In genomic region chr2:108423502-108424251, GRCh38 we compare ENCODE assay signal across 1 cellular context.
TF ChIP-seq lines count a peak whose summit lies in the region.

No MANE protein-coding gene starts in this region.

TF ChIP-seq in HepG2, 621 proteins besides CTCF, POLR2A, EP300 and RAD21 (continued from another document and continues in another):
- TF ChIP-seq, protein P1, sequence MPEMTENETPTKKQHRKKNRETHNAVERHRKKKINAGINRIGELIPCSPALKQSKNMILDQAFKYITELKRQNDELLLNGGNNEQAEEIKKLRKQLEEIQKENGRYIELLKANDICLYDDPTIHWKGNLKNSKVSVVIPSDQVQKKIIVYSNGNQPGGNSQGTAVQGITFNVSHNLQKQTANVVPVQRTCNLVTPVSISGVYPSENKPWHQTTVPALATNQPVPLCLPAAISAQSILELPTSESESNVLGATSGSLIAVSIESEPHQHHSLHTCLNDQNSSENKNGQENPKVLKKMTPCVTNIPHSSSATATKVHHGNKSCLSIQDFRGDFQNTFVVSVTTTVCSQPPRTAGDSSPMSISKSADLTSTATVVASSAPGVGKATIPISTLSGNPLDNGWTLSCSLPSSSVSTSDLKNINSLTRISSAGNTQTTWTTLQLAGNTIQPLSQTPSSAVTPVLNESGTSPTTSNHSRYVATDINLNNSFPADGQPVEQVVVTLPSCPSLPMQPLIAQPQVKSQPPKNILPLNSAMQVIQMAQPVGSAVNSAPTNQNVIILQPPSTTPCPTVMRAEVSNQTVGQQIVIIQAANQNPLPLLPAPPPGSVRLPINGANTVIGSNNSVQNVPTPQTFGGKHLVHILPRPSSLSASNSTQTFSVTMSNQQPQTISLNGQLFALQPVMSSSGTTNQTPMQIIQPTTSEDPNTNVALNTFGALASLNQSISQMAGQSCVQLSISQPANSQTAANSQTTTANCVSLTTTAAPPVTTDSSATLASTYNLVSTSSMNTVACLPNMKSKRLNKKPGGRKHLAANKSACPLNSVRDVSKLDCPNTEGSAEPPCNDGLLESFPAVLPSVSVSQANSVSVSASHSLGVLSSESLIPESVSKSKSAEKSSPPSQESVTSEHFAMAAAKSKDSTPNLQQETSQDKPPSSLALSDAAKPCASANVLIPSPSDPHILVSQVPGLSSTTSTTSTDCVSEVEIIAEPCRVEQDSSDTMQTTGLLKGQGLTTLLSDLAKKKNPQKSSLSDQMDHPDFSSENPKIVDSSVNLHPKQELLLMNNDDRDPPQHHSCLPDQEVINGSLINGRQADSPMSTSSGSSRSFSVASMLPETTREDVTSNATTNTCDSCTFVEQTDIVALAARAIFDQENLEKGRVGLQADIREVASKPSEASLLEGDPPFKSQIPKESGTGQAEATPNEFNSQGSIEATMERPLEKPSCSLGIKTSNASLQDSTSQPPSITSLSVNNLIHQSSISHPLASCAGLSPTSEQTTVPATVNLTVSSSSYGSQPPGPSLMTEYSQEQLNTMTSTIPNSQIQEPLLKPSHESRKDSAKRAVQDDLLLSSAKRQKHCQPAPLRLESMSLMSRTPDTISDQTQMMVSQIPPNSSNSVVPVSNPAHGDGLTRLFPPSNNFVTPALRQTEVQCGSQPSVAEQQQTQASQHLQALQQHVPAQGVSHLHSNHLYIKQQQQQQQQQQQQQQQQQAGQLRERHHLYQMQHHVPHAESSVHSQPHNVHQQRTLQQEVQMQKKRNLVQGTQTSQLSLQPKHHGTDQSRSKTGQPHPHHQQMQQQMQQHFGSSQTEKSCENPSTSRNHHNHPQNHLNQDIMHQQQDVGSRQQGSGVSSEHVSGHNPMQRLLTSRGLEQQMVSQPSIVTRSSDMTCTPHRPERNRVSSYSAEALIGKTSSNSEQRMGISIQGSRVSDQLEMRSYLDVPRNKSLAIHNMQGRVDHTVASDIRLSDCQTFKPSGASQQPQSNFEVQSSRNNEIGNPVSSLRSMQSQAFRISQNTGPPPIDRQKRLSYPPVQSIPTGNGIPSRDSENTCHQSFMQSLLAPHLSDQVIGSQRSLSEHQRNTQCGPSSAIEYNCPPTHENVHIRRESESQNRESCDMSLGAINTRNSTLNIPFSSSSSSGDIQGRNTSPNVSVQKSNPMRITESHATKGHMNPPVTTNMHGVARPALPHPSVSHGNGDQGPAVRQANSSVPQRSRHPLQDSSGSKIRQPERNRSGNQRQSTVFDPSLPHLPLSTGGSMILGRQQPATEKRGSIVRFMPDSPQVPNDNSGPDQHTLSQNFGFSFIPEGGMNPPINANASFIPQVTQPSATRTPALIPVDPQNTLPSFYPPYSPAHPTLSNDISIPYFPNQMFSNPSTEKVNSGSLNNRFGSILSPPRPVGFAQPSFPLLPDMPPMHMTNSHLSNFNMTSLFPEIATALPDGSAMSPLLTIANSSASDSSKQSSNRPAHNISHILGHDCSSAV (CRISPR knock-in tag; IDR thresholded peaks at IDR 0.05; ENCODE audit: borderline replicate concordance): no peak
- TF ChIP-seq ZNF33A (CRISPR knock-in tag; IDR thresholded peaks at IDR 0.05; ENCODE audit: borderline replicate concordance) (no peak), FOXP1 (IDR thresholded peaks at IDR 0.05) (no peak), FOXP1 (CRISPR knock-in tag; IDR thresholded peaks at IDR 0.05) (0 out of 2 replicates have a peak, but pooled peaks have one; percentile 12), MYC (CRISPR knock-in tag; IDR thresholded peaks at IDR 0.05; ENCODE audit: borderline replicate concordance) (peak; percentile 68; the same call in 1 of the 2 replicates), PCBP1 (IDR thresholded peaks at IDR 0.05; ENCODE audit: borderline replicate concordance, low read depth, low read length) (no peak), ZNF747 (CRISPR knock-in tag; IDR thresholded peaks at IDR 0.05; ENCODE audit: borderline replicate concordance) (peak; percentile 74; the same call in 1 of the 2 replicates), RBFOX2 (IDR thresholded peaks at IDR 0.05; ENCODE audit: low read depth, low read length) (no peak), MAFK (conservative IDR thresholded peaks at IDR 0.05 in 1 of 2, IDR thresholded peaks at IDR 0.05 in 1 of 2; ENCODE audit: low read length in 2 of 2) (no peak), PRDM15 (CRISPR knock-in tag; IDR thresholded peaks at IDR 0.05) (no peak), RFX3 (CRISPR knock-in tag; IDR thresholded peaks at IDR 0.05) (no peak), ZNF720 (CRISPR knock-in tag; IDR thresholded peaks at IDR 0.05) (no peak), CEBPZ (IDR thresholded peaks at IDR 0.05; ENCODE audit: low read length) (no peak), XRCC5 (optimal IDR thresholded peaks at IDR 0.05; ENCODE audit: low read length) (no peak), MYNN (CRISPR knock-in tag; IDR thresholded peaks at IDR 0.05; ENCODE audit: low read depth) (no peak), ZMYM3 (CRISPR knock-in tag; IDR thresholded peaks at IDR 0.05) (peak; percentile 50; the same call in 1 of the 2 replicates), SNAPC2 (CRISPR knock-in tag; IDR thresholded peaks at IDR 0.05) (no peak)
- TF ChIP-seq, protein P2, sequence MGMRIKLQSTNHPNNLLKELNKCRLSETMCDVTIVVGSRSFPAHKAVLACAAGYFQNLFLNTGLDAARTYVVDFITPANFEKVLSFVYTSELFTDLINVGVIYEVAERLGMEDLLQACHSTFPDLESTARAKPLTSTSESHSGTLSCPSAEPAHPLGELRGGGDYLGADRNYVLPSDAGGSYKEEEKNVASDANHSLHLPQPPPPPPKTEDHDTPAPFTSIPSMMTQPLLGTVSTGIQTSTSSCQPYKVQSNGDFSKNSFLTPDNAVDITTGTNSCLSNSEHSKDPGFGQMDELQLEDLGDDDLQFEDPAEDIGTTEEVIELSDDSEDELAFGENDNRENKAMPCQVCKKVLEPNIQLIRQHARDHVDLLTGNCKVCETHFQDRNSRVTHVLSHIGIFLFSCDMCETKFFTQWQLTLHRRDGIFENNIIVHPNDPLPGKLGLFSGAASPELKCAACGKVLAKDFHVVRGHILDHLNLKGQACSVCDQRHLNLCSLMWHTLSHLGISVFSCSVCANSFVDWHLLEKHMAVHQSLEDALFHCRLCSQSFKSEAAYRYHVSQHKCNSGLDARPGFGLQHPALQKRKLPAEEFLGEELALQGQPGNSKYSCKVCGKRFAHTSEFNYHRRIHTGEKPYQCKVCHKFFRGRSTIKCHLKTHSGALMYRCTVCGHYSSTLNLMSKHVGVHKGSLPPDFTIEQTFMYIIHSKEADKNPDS (CRISPR knock-in tag; IDR thresholded peaks at IDR 0.05): 0 out of 2 replicates have a peak, but pooled peaks have one; percentile 36
- TF ChIP-seq, protein P3, sequence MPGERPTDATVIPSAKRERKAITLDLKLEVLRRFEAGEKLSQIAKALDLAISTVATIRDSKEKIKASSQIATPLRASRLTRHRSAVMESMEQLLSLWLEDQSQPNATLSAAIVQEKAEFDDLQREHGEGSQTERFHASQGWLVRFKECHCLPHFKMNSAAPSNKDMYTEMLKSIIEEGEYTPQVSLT (CRISPR knock-in tag; IDR thresholded peaks at IDR 0.05; ENCODE audit: borderline replicate concordance, low read depth): no peak
- TF ChIP-seq, protein P4, sequence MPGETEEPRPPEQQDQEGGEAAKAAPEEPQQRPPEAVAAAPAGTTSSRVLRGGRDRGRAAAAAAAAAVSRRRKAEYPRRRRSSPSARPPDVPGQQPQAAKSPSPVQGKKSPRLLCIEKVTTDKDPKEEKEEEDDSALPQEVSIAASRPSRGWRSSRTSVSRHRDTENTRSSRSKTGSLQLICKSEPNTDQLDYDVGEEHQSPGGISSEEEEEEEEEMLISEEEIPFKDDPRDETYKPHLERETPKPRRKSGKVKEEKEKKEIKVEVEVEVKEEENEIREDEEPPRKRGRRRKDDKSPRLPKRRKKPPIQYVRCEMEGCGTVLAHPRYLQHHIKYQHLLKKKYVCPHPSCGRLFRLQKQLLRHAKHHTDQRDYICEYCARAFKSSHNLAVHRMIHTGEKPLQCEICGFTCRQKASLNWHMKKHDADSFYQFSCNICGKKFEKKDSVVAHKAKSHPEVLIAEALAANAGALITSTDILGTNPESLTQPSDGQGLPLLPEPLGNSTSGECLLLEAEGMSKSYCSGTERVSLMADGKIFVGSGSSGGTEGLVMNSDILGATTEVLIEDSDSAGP (CRISPR knock-in tag; IDR thresholded peaks at IDR 0.05; ENCODE audit: borderline replicate concordance): peak; percentile 7; the same call in 1 of the 2 replicates
- TF ChIP-seq, protein P5, sequence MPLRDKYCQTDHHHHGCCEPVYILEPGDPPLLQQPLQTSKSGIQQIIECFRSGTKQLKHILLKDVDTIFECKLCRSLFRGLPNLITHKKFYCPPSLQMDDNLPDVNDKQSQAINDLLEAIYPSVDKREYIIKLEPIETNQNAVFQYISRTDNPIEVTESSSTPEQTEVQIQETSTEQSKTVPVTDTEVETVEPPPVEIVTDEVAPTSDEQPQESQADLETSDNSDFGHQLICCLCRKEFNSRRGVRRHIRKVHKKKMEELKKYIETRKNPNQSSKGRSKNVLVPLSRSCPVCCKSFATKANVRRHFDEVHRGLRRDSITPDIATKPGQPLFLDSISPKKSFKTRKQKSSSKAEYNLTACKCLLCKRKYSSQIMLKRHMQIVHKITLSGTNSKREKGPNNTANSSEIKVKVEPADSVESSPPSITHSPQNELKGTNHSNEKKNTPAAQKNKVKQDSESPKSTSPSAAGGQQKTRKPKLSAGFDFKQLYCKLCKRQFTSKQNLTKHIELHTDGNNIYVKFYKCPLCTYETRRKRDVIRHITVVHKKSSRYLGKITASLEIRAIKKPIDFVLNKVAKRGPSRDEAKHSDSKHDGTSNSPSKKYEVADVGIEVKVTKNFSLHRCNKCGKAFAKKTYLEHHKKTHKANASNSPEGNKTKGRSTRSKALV (CRISPR knock-in tag; IDR thresholded peaks at IDR 0.05): no peak
- TF ChIP-seq, protein P6, sequence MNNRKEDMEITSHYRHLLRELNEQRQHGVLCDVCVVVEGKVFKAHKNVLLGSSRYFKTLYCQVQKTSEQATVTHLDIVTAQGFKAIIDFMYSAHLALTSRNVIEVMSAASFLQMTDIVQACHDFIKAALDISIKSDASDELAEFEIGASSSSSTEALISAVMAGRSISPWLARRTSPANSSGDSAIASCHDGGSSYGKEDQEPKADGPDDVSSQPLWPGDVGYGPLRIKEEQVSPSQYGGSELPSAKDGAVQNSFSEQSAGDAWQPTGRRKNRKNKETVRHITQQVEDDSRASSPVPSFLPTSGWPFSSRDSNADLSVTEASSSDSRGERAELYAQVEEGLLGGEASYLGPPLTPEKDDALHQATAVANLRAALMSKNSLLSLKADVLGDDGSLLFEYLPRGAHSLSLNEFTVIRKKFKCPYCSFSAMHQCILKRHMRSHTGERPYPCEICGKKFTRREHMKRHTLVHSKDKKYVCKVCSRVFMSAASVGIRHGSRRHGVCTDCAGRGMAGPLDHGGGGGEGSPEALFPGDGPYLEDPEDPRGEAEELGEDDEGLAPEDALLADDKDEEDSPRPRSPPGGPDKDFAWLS (CRISPR knock-in tag; IDR thresholded peaks at IDR 0.05; ENCODE audit: borderline replicate concordance): no peak
